19 cellular contexts compared by ENCODE assay signal in the genomic region with DNA sequence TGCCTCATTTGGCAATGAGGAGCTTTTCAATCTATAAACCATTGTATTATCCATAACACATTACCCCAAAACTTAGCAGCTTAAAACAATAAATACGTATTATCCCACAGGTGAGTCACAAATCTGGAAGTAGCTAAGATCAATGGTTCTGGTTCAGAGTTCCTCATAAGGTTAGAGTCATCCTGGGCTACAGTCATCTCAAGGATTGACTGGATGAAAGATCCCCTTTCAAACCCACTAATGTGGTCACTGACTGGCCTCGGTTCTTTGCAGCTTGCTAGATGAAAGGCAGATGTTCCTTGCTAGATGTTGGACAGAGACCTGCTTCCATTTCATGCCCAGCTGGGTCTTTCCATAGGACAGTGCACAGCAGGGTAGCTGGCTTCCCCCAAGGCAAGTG. TPM values are rescaled to one million over a fixed set of nuclear protein-coding genes. Genes with fewer than 3 reads are reported as not detected.
DNase-seq lines count a peak whose midpoint lies in the region; ATAC-seq and FAIRE-seq lines count a peak whose summit lies in the region.
"Had no signal": no experiment of that assay in that cellular context is flagged by ENCODE, and none has a peak within 500 bp of the region (broad histone marks: within the 10 kb centered on the region; RNA-seq: fewer than 3 reads in every experiment).

No MANE protein-coding gene starts in this region.

- H3K4ac ChIP-seq in mesenchymal stem cell (ENCODE audit: low read depth in 1 of 2, low read length in 2 of 2) = no peak overlapping the region

- H2AFZ ChIP-seq in mesenchymal stem cell (ENCODE audit: low read depth, low read length) = no peak overlapping the region

- H3K36me3 Mint-ChIP-seq in T-helper 17 cell (ENCODE audit: low read depth) = no peaks in the 10 kb centered on the region

- H3K4me1 ChIP-seq in mesenchymal stem cell (ENCODE audit: control insufficient read depth, insufficient read depth, low read depth, low read length) = peaks cover 1% of the 10 kb centered on the region
- H3K4me1 ChIP-seq: gastroesophageal sphincter had no signal

- H3K4me1 Mint-ChIP-seq in T-helper 17 cell = peaks cover 2% of the 10 kb centered on the region

- H4K91ac ChIP-seq in mesenchymal stem cell (ENCODE audit: low read length) = no peak overlapping the region

- H3K9me3 ChIP-seq in T-helper 17 cell (ENCODE audit: control insufficient read depth, low read length, poor library complexity, severe bottlenecking) (no peaks in the 10 kb centered on the region), mesenchymal stem cell (ENCODE audit: control insufficient read depth, low read length) (no peaks in the 10 kb centered on the region)
- H3K9me3 ChIP-seq: body of pancreas, gastroesophageal sphincter, vagina had no signal

- H3K14ac ChIP-seq in mesenchymal stem cell (ENCODE audit: low read length in 2 of 2) = no peak overlapping the region

- no peaks in the 10 kb centered on the region for H3K27me3 ChIP-seq in mesenchymal stem cell (ENCODE audit: control insufficient read depth in 1 of 2, insufficient read depth in 1 of 2, low read length in 2 of 2)
- H3K27me3 ChIP-seq: body of pancreas, gastroesophageal sphincter, vagina had no signal

- H3K27me3 Mint-ChIP-seq in T-helper 17 cell = no peaks in the 10 kb centered on the region

- H3K27ac ChIP-seq in mesenchymal stem cell (ENCODE audit: low read length, poor library complexity, severe bottlenecking) = peak overlapping the region; percentile 40
- H3K27ac ChIP-seq: body of pancreas, gastroesophageal sphincter, vagina had no signal

- no peak overlapping the region for H3K4me2 ChIP-seq in mesenchymal stem cell (ENCODE audit: low read length, poor library complexity, severe bottlenecking)

- in situ Hi-C loops in ACHN (cut with HindIII; ENCODE audit: low pct_ligation_motif_present, low pct_unique_long_range_greater_than_20kb, low sequenced_read_pairs) = no loop called here

- no peak overlapping the region for H4K8ac ChIP-seq in mesenchymal stem cell (ENCODE audit: low read length)

- no peak overlapping the region for H2BK15ac ChIP-seq in mesenchymal stem cell (ENCODE audit: low read depth, poor library complexity, severe bottlenecking)

- H2AK5ac ChIP-seq in mesenchymal stem cell (ENCODE audit: low read length, severe bottlenecking) = no peak overlapping the region

- no peak for FAIRE-seq in HTR-8/SVneo (lab: Jason Lieb, UNC)
- FAIRE-seq: small intestine had no signal

- no peak overlapping the region for H3K4me3 ChIP-seq in mesenchymal stem cell (ENCODE audit: insufficient read depth in 1 of 2, low read depth in 1 of 2, low read length in 2 of 2)
- H3K4me3 ChIP-seq: body of pancreas, gastroesophageal sphincter, vagina had no signal

- peaks cover 5% of the 10 kb centered on the region for H3K79me1 ChIP-seq in mesenchymal stem cell (replicated peaks; ENCODE audit: low read length, poor library complexity, severe bottlenecking)

- H2BK5ac ChIP-seq in mesenchymal stem cell (ENCODE audit: low read depth, low read length, poor library complexity, severe bottlenecking) = no peak overlapping the region

- peaks cover 0 to 13% of the 10 kb centered on the region in 2 experiments for H3K36me3 ChIP-seq in mesenchymal stem cell (ENCODE audit: control insufficient read depth in 1 of 2, insufficient read depth in 2 of 2, low read depth in 1 of 2, low read length in 2 of 2)

- H2BK120ac ChIP-seq in mesenchymal stem cell (ENCODE audit: low read depth, low read length) = no peak overlapping the region

- no peak overlapping the region for H3K4me3 Mint-ChIP-seq in T-helper 17 cell

- H3K23ac ChIP-seq in mesenchymal stem cell (ENCODE audit: low read length in 2 of 2) = no peak overlapping the region

- no peak overlapping the region for H3K9ac ChIP-seq in mesenchymal stem cell (ENCODE audit: low read length)

- DNase-seq in activated CD8-positive, alpha-beta memory T cell treated with anti-CD3 and anti-CD28 coated beads, Interleukin-2, amount 50 U/mL, for 48 hours = peak; percentile 54
- no peak for DNase-seq in activated CD8-positive, alpha-beta memory T cell treated with anti-CD3 and anti-CD28 coated beads, Interleukin-2, amount 50 U/mL, for 4 hours
- DNase-seq in GM03348 (ENCODE audit: low spot score) (peak; percentile 49), T-helper 17 cell (no peak), mesenchymal stem cell (peak; percentile 44), ACHN (no peak), HTR-8/SVneo (ENCODE audit: insufficient read length, low spot score) (no peak), NCI-H2107 (lab: John Stamatoyannopoulos, UW) (no peak)
- DNase-seq: activated effector memory CD4-positive, alpha-beta T cell treated with anti-CD3 and anti-CD28 coated beads, Interleukin-2, amount 50 U/mL, for 16 hours; body of pancreas; cortex of kidney; NCI-H2081; NCI-H524 treated with DMSO at 0.1 percent for 48 hours; posterior cingulate gyrus; SHP77; small intestine; T-helper 2 cell had no signal

- no peak for ATAC-seq in T-helper 17 cell
- ATAC-seq: body of pancreas, gastroesophageal sphincter had no signal

- H2BK12ac ChIP-seq in mesenchymal stem cell (ENCODE audit: low read length in 2 of 2) = no peak overlapping the region

- peak overlapping the region; percentile 4 for H3K27ac Mint-ChIP-seq in T-helper 17 cell

- WGBS in mesenchymal stem cell = 68% methylated on average over 2 of the region's 2 CpGs

- H3K18ac ChIP-seq in mesenchymal stem cell (ENCODE audit: low read depth in 1 of 2, low read length in 2 of 2) = no peak overlapping the region

RNA-seq across cellular contexts. Expression of gene PHAF1, which starts 8.1 kb away (rescaled TPM):
- 10 to 100 TPM; 11.9 to 17.0 TPM for total RNA-seq in T-helper 17 cell
- polyA plus RNA-seq in mesenchymal stem cell (2013, experiment 1 of 2) = 13.6 TPM
- polyA plus RNA-seq in mesenchymal stem cell (2013, experiment 2 of 2) = 13.0 TPM

RNA-seq across cellular contexts. Expression of gene B3GNT9, which starts 49.1 kb away (rescaled TPM):
- total RNA-seq in T-helper 17 cell = 1 to 10 TPM; 7.0 to 8.1 TPM
- polyA plus RNA-seq in mesenchymal stem cell (2013, experiment 1 of 2) = 32.5 TPM
- 32.0 TPM for polyA plus RNA-seq in mesenchymal stem cell (2013, experiment 2 of 2)

RNA-seq across cellular contexts. Expression of gene TRADD, which starts 58.0 kb away (rescaled TPM):
- total RNA-seq in T-helper 17 cell = 100 to 1,000 TPM in 1 of 2 donors, 10 to 100 TPM in 1; 92.7 to 103 TPM
- polyA plus RNA-seq in mesenchymal stem cell (2013, experiment 1 of 2) = 11.1 TPM
- 11.5 TPM for polyA plus RNA-seq in mesenchymal stem cell (2013, experiment 2 of 2)

RNA-seq across cellular contexts. Expression of gene FBXL8, which starts 58.1 kb away (rescaled TPM):
- 10 to 100 TPM; 50.0 to 55.1 TPM for total RNA-seq in T-helper 17 cell
- 6.1 TPM for polyA plus RNA-seq in mesenchymal stem cell (2013, experiment 1 of 2)
- 5.7 TPM for polyA plus RNA-seq in mesenchymal stem cell (2013, experiment 2 of 2)

Comparison
In these comparisons a context has a peak if more than half of its experiments do, and no peak if none do; other contexts are left out.
1. DNase-seq: peak in activated CD8-positive, alpha-beta memory T cell treated with anti-CD3 and anti-CD28 coated beads, Interleukin-2, amount 50 U/mL, for 48 hours (single experiment), GM03348 (single experiment) and mesenchymal stem cell (single experiment); none in activated CD8-positive, alpha-beta memory T cell treated with anti-CD3 and anti-CD28 coated beads, Interleukin-2, amount 50 U/mL, for 4 hours (single experiment), T-helper 17 cell (0 of 3), ACHN (single experiment), HTR-8/SVneo (single experiment) and NCI-H2107 (single experiment).